In genomic region chr6:89984926-89985743, GRCh38 we compare ENCODE assay signal across 9 cellular contexts.
A peak's percentile ranks its signal among the peaks of the same experiment; 100 is the strongest.
DNase-seq lines count a peak whose midpoint lies in the region; ATAC-seq and TF ChIP-seq lines count a peak whose summit lies in the region.
"Had no signal": no experiment of that assay in that cellular context is flagged by ENCODE, and none has a peak within 500 bp of the region (broad histone marks: within the 10 kb centered on the region; RNA-seq: fewer than 3 reads in every experiment).

No MANE protein-coding gene starts in this region.

- no peaks in the 10 kb centered on the region for H3K27me3 Mint-ChIP-seq in effector memory CD8-positive, alpha-beta T cell

- H4K20me1 ChIP-seq in osteoblast (ENCODE audit: insufficient read depth, low read length), result no peaks in the 10 kb centered on the region

- peak overlapping the region; percentile 52 for H3K4me3 ChIP-seq in SJCRH30
- H3K4me3 ChIP-seq in osteoblast (ENCODE audit: insufficient read depth, low read length), result peak overlapping the region; percentile 52

- peaks cover 21% of the 10 kb centered on the region for H3K4me1 ChIP-seq in SJCRH30
- H3K4me1 ChIP-seq in osteoblast (ENCODE audit: insufficient read depth, low read length), result peaks cover 50% of the 10 kb centered on the region

- H3K36me3 ChIP-seq in SJCRH30 (no peaks in the 10 kb centered on the region), osteoblast (ENCODE audit: insufficient read depth, low read length) (no peaks in the 10 kb centered on the region)

- H3K36me3 Mint-ChIP-seq in effector memory CD8-positive, alpha-beta T cell (ENCODE audit: insufficient read depth), result peaks cover 9% of the 10 kb centered on the region

- peaks cover 0 to 8% of the 10 kb centered on the region in 2 donors for H3K4me1 Mint-ChIP-seq in effector memory CD8-positive, alpha-beta T cell (ENCODE audit: low read depth in 2 of 2)

- TF ChIP-seq CTCF in osteoblast (IDR thresholded peaks at IDR 0.05; ENCODE audit: extremely low read depth, low read depth, low read length), result no peak

- no peaks in the 10 kb centered on the region for H3K79me2 ChIP-seq in osteoblast (ENCODE audit: insufficient read depth, low read length)

- no peaks in the 10 kb centered on the region for H3K9me3 Mint-ChIP-seq in effector memory CD8-positive, alpha-beta T cell
- H3K9me3 Mint-ChIP-seq: T-helper 1 cell treated with Interleukin-12 subunit alpha and Interleukin-12 subunit beta and Interleukin-4 antibody, amounts not matched to agents 30 μg/mL and 1 μg/mL, for 36 hours had no signal

- H3K27ac Mint-ChIP-seq in effector memory CD8-positive, alpha-beta T cell, result no peak overlapping the region
- H3K27ac Mint-ChIP-seq: T-helper 1 cell treated with Interleukin-12 subunit alpha and Interleukin-12 subunit beta and Interleukin-4 antibody, amounts not matched to agents 30 μg/mL and 1 μg/mL, for 36 hours had no signal

- peak overlapping the region; percentile 83 for H3K4me2 ChIP-seq in osteoblast (ENCODE audit: insufficient read depth, low read length)

- H3K9me3 ChIP-seq in SJCRH30 (replicated peaks), result no peaks in the 10 kb centered on the region
- H3K9me3 ChIP-seq in osteoblast (ENCODE audit: low read depth, low read length), result no peaks in the 10 kb centered on the region

- DNase-seq in DMS153 treated with DMSO at 0.1 percent for 48 hours (lab: John Stamatoyannopoulos, UW; ENCODE audit: unreplicated experiment), result peak; percentile 27
- DNase-seq in SJCRH30, result peak; percentile 96
- peak; percentile 92 for DNase-seq in glomerular visceral epithelial cell (ENCODE audit: extremely low spot score)
- peak; percentile 65 for DNase-seq in osteoblast (ENCODE audit: insufficient read length, low spot score, missing footprints)
- no peak for DNase-seq in NCI-H128 (lab: John Stamatoyannopoulos, UW; ENCODE audit: unreplicated experiment)
- no peak for DNase-seq in effector memory CD8-positive, alpha-beta T cell
- DNase-seq in NCI-H1417 treated with DMSO at 0.1 percent for 48 hours (lab: John Stamatoyannopoulos, UW), result no peak

- ATAC-seq in effector memory CD8-positive, alpha-beta T cell (replicated peaks), result no peak
- no peak for ATAC-seq in HG03135 (IDR thresholded peaks at IDR 0.05; ENCODE audit: unreplicated experiment)

- H3K27me3 ChIP-seq in SJCRH30 (no peaks in the 10 kb centered on the region), osteoblast (ENCODE audit: insufficient read depth, low read length) (no peaks in the 10 kb centered on the region)

- H3K27ac ChIP-seq in SJCRH30, result peak overlapping the region; percentile 97
- peak overlapping the region; percentile 99 for H3K27ac ChIP-seq in osteoblast (ENCODE audit: low read depth, low read length)

- H3K4me3 Mint-ChIP-seq in effector memory CD8-positive, alpha-beta T cell, result no peak overlapping the region
- H3K4me3 Mint-ChIP-seq: T-helper 1 cell treated with Interleukin-12 subunit alpha and Interleukin-12 subunit beta and Interleukin-4 antibody, amounts not matched to agents 30 μg/mL and 1 μg/mL, for 36 hours had no signal

- peak overlapping the region; percentile 64 for H2AFZ ChIP-seq in osteoblast (ENCODE audit: low read length)

Comparison
In these comparisons a context has a peak if more than half of its experiments do, and no peak if none do; other contexts are left out.
1. DNase-seq: peak in DMS153 treated with DMSO at 0.1 percent for 48 hours (single experiment), SJCRH30 (2 of 2), glomerular visceral epithelial cell (single experiment) and osteoblast (single experiment); none in NCI-H128 (single experiment), effector memory CD8-positive, alpha-beta T cell (0 of 3) and NCI-H1417 treated with DMSO at 0.1 percent for 48 hours (single experiment).